In genomic region chr4:74475946-74476345, GRCh38 we compare ENCODE assay signal across 36 cellular contexts. TPM values are rescaled to one million over a fixed set of nuclear protein-coding genes. Genes with fewer than 3 reads are reported as not detected.
"Had no signal": no experiment of that assay in that cellular context is flagged by ENCODE, and none has a peak within 500 bp of the region (broad histone marks: within the 10 kb centered on the region; RNA-seq: fewer than 3 reads in every experiment).

No MANE protein-coding gene starts in this region.

- H3K27ac ChIP-seq: adrenal gland, ascending aorta, brain microvascular endothelial cell, breast epithelium, cardiac muscle cell had no signal

- DNase-seq: activated effector memory CD4-positive, alpha-beta T cell treated with anti-CD3 and anti-CD28 coated beads, Interleukin-2, amount 50 U/mL, for 16 hours; activated effector memory CD4-positive, alpha-beta T cell treated with Interleukin-2 at 50 U/mL for 16 hours; activated gamma-delta T cell; activated gamma-delta T cell treated with Interleukin-2 at 50 U/mL for 16 hours; activated naive CD4-positive, alpha-beta T cell; activated naive CD4-positive, alpha-beta T cell treated with anti-CD3 and anti-CD28 coated beads for 36 hours; activated naive CD4-positive, alpha-beta T cell treated with anti-CD3 and anti-CD28 coated beads, Interleukin-2, amount 10 ng/mL, durations not matched to agents 7 days and 5 days; activated naive CD4-positive, alpha-beta T cell treated with anti-CD3 and anti-CD28 coated beads, Interleukin-2, amount 50 U/mL, for 16 hours; activated naive CD4-positive, alpha-beta T cell treated with Interleukin-2 at 50 U/mL for 16 hours; activated naive CD8-positive, alpha-beta T cell treated with anti-CD3 and anti-CD28 coated beads for 36 hours; activated naive CD8-positive, alpha-beta T cell treated with anti-CD3 and anti-CD28 coated beads, Interleukin-2, amount 10 ng/mL, durations not matched to agents 7 days and 5 days; activated naive CD8-positive, alpha-beta T cell treated with anti-CD3 and anti-CD28 coated beads, Interleukin-2, amount 50 U/mL, for 24 hours; activated T-cell treated with anti-CD3 and anti-CD28 coated beads, Interleukin-2, amount 50 U/mL, for 1 hour; activated T-cell treated with anti-CD3 and anti-CD28 coated beads, Interleukin-2, amount 50 U/mL, for 24 hours; activated T-cell treated with anti-CD3 and anti-CD28 coated beads, Interleukin-2, amount 50 U/mL, for 4 hours; activated T-cell treated with anti-CD3 and anti-CD28 coated beads, Interleukin-2, amount 50 U/mL, for 48 hours; activated T-cell treated with anti-CD3 and anti-CD28 coated beads, Interleukin-2, amount 50 U/mL, for 72 hours; adrenal gland; amniotic stem cell; amygdala; anterior cingulate cortex; aorta; body of pancreas; brain microvascular endothelial cell; caudate nucleus; central memory CD4-positive, alpha-beta T cell; cerebellar nuclear complex had no signal

- H3K4me3 ChIP-seq: adrenal gland, ascending aorta, body of pancreas, breast epithelium, cardiac muscle cell had no signal

- H3K27me3 ChIP-seq: adrenal gland, ascending aorta, body of pancreas, brain microvascular endothelial cell, breast epithelium, cardiac muscle cell had no signal

- FAIRE-seq: astrocyte, bronchial epithelial cell had no signal

- H3K4me1 ChIP-seq: adrenal gland, breast epithelium had no signal

- H3K36me3 ChIP-seq: adrenal gland, ascending aorta, brain microvascular endothelial cell, breast epithelium, cardiac muscle cell had no signal

- H3K9me3 ChIP-seq: adrenal gland, ascending aorta, body of pancreas, breast epithelium had no signal

- ATAC-seq: activated naive CD4-positive, alpha-beta T cell treated with anti-CD3 and anti-CD28 coated beads, Interleukin-2, amount 50 U/mL, for 72 hours; activated naive CD8-positive, alpha-beta T cell treated with anti-CD3 and anti-CD28 coated beads, Interleukin-2, amount 50 U/mL, for 24 hours; activated T-cell treated with anti-CD3 and anti-CD28 coated beads, Interleukin-2, amount 50 U/mL, for 4 hours; activated T-cell treated with anti-CD3 and anti-CD28 coated beads, Interleukin-2, amount 50 U/mL, for 72 hours; activated T-helper 17 cell treated with anti-CD3 and anti-CD28 coated beads, Interleukin-2, amount 50 U/mL, for 72 hours; body of pancreas had no signal

RNA-seq across cellular contexts. Expression of gene AREG, which starts 31.0 kb away (rescaled TPM):
- total RNA-seq: cardiac muscle cell, cerebellum, chondrocyte had no signal
